In genomic region chr6:170306324-170307079, GRCh38 we compare ENCODE assay signal across 8 cellular contexts. TPM values are rescaled to one million over a fixed set of nuclear protein-coding genes. Genes with fewer than 3 reads are reported as not detected.
DNase-seq lines count a peak whose midpoint lies in the region; ATAC-seq and TF ChIP-seq lines count a peak whose summit lies in the region.

TSS of gene FAM120B (plus strand) at chr6:170306758. CDS start at chr6:170317391, 10,633 bp downstream.

- H3F3A ChIP-seq in MM.1S (ENCODE audit: insufficient read depth, low read length), result no peaks in the 10 kb centered on the region
- no peaks in the 10 kb centered on the region for H3F3A ChIP-seq in neural cell (ENCODE audit: insufficient read depth, low read length, poor library complexity, severe bottlenecking)

- H3K4me3 Mint-ChIP-seq in stimulated activated naive CD8-positive, alpha-beta T cell treated with anti-CD3 and anti-CD28 coated beads, Interleukin-15, amount 100 ng/mL, for 72 hours, result peak within 1 kb of the TSS; percentile 97 to 99

- H3K4me3 ChIP-seq in MM.1S (ENCODE audit: low read length) (peak within 1 kb of the TSS; percentile 91), fibroblast of the aortic adventitia (ENCODE audit: low read depth, low read length) (peak within 1 kb of the TSS; percentile 97), neural cell (ENCODE audit: low read length) (peak within 1 kb of the TSS; percentile 81)

- peak within 1 kb of the TSS; percentile 95 to 97 for H3K27ac Mint-ChIP-seq in stimulated activated naive CD8-positive, alpha-beta T cell treated with anti-CD3 and anti-CD28 coated beads, Interleukin-15, amount 100 ng/mL, for 72 hours

- in situ Hi-C loops in G401 (cut with HindIII; ENCODE audit: low sequenced_read_pairs), result no loop called here

- H3K4me1 ChIP-seq in MM.1S (ENCODE audit: low read length), result 0 out of 2 replicates have a peak, but pooled peaks cover 3% of the 10 kb centered on the region

- H3K9me3 Mint-ChIP-seq in stimulated activated naive CD8-positive, alpha-beta T cell treated with anti-CD3 and anti-CD28 coated beads, Interleukin-15, amount 100 ng/mL, for 72 hours, result peaks cover 5 to 7% of the 10 kb centered on the region in 2 donors

- H3K79me2 ChIP-seq in MM.1S (ENCODE audit: low read length), result peaks cover 19% of the 10 kb centered on the region
- peaks cover 11% of the 10 kb centered on the region for H3K79me2 ChIP-seq in neural cell (replicated peaks; ENCODE audit: insufficient read depth, low read length)

- H2AFZ ChIP-seq in MM.1S (ENCODE audit: low read length) (peak within 1 kb of the TSS; percentile 80), neural cell (ENCODE audit: low read depth, low read length) (peak within 1 kb of the TSS; percentile 29)

- H3K9ac ChIP-seq in MM.1S (ENCODE audit: low read length) (peak within 1 kb of the TSS; percentile 82), neural cell (ENCODE audit: low read length) (peak within 1 kb of the TSS; percentile 72)

- H3K9me3 ChIP-seq in MM.1S (replicated peaks; ENCODE audit: insufficient read depth, low read length) (no peaks in the 10 kb centered on the region), neural cell (ENCODE audit: low read length) (no peaks in the 10 kb centered on the region)

- TF ChIP-seq RAD21 in neural cell (conservative IDR thresholded peaks at IDR 0.05), result no peak

- H3K9me2 ChIP-seq in MM.1S (replicated peaks; ENCODE audit: insufficient read depth, low read length), result no peaks in the 10 kb centered on the region
- H3K9me2 ChIP-seq in neural cell (ENCODE audit: insufficient read depth, low read length), result no peaks in the 10 kb centered on the region

- no peak for TF ChIP-seq EP300 in neural cell (conservative IDR thresholded peaks at IDR 0.05; ENCODE audit: poor library complexity, severe bottlenecking)

- H3K27ac ChIP-seq in MM.1S (ENCODE audit: low read length) (peak within 1 kb of the TSS; percentile 39; the same call in 1 of the 2 replicates), neural cell (ENCODE audit: low read length) (peak within 1 kb of the TSS; percentile 64)

- no peak for TF ChIP-seq CTCF in MM.1S (IDR thresholded peaks at IDR 0.05; ENCODE audit: low read length)
- TF ChIP-seq CTCF in fibroblast of the aortic adventitia (IDR thresholded peaks at IDR 0.05; ENCODE audit: insufficient read depth, low read length), result no peak
- no peak for TF ChIP-seq CTCF in neural cell (IDR thresholded peaks at IDR 0.05; ENCODE audit: poor library complexity, severe bottlenecking)

- H3K4me2 ChIP-seq in MM.1S (ENCODE audit: low read depth, low read length) (peak within 1 kb of the TSS; percentile 81), neural cell (ENCODE audit: low read length) (peak within 1 kb of the TSS; percentile 43)

- H3K36me3 ChIP-seq in MM.1S (replicated peaks; ENCODE audit: insufficient read depth, low read length) (no peaks in the 10 kb centered on the region), neural cell (ENCODE audit: insufficient read depth, low read length) (no peaks in the 10 kb centered on the region)

- peak; percentile 96 for ATAC-seq in stimulated activated naive CD8-positive, alpha-beta T cell treated with anti-CD3 and anti-CD28 coated beads, Interleukin-15, amount 100 ng/mL, for 72 hours

- no peaks in the 10 kb centered on the region for H4K20me1 ChIP-seq in MM.1S (ENCODE audit: insufficient read depth, low read length)
- H4K20me1 ChIP-seq in neural cell (ENCODE audit: insufficient read depth), result no peaks in the 10 kb centered on the region

- peaks cover 6% of the 10 kb centered on the region for H3K27me3 Mint-ChIP-seq in stimulated activated naive CD8-positive, alpha-beta T cell treated with anti-CD3 and anti-CD28 coated beads, Interleukin-15, amount 100 ng/mL, for 72 hours

- DNase-seq in G401 (ENCODE audit: low spot score) (peak; percentile 95), HCEC 1CT (peak; percentile 93), MM.1S (peak; percentile 88), SHP77 treated with DMSO at 0.1 percent for 48 hours (lab: John Stamatoyannopoulos, UW) (peak; percentile 59), fibroblast of the aortic adventitia (ENCODE audit: low read depth) (peak; percentile 93)
- peak; percentile 99 for DNase-seq in activated effector memory CD4-positive, alpha-beta T cell treated with anti-CD3 and anti-CD28 coated beads, Interleukin-2, amount 50 U/mL, for 16 hours
- DNase-seq in stimulated activated naive CD8-positive, alpha-beta T cell treated with anti-CD3 and anti-CD28 coated beads, Interleukin-15, amount 100 ng/mL, for 72 hours, result peak; percentile 92 to 95

- peaks cover 39% of the 10 kb centered on the region for H3K4me1 Mint-ChIP-seq in stimulated activated naive CD8-positive, alpha-beta T cell treated with anti-CD3 and anti-CD28 coated beads, Interleukin-15, amount 100 ng/mL, for 72 hours

- H3K27me3 ChIP-seq in MM.1S (replicated peaks; ENCODE audit: insufficient read depth, low read length) (no peaks in the 10 kb centered on the region), neural cell (ENCODE audit: insufficient read depth, low read depth, low read length) (no peaks in the 10 kb centered on the region)

TF ChIP-seq in neural cell, 6 proteins besides CTCF, POLR2A, EP300 and RAD21:
- TF ChIP-seq MXI1 (conservative IDR thresholded peaks at IDR 0.05; ENCODE audit: poor library complexity, severe bottlenecking) (peak; percentile 61), REST (IDR thresholded peaks at IDR 0.05; ENCODE audit: borderline replicate concordance) (no peak), POLR2AphosphoS5 (IDR thresholded peaks at IDR 0.05) (peak; percentile 73)

RNA-seq across cellular contexts. Expression of gene FAM120B, which starts in this region (rescaled TPM):
- total RNA-seq in G401 (2014; rRNA removed; shearing (Covaris generic)), result 9.4 and 12.5 TPM in 2 replicates
- total RNA-seq in fibroblast of the aortic adventitia (ENCODE audit: low replicate concordance), result 20.4 and 29.4 TPM in 2 replicates
- 14.1 and 17.9 TPM in 2 replicates for polyA plus RNA-seq in neural cell
- polyA minus RNA-seq in neural cell, result 43.6 and 48.9 TPM in 2 replicates

Comparison
In these comparisons a context has a peak if more than half of its experiments do, and no peak if none do; other contexts are left out.
1. Peak in every context shown above with its lines: DNase-seq, ATAC-seq, H3K4me3 ChIP-seq and H3K27ac ChIP-seq.